ENCODE assay signal across 14 cellular contexts in the genomic region with DNA sequence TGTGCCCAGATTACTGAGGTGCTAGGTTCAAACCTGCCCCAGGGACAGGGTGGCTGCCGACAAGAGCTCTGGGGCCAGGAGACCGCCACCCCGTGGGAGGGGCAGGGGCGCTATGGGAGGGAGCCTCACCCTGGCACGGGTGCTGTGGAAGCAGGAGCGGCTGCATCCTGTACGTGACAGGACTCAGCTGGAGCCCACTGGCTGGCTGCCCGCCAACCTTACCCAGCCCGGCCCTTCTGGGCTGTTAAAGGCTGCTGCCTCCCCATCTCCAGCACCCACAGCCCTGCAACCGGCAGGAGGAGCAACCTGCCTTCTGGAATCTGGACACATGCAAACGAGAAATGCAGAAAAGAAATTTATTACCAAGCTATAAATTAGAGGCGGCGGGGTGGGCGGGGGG. TPM values are rescaled to one million over a fixed set of nuclear protein-coding genes. Genes with fewer than 3 reads are reported as not detected.
DNase-seq lines count a peak whose midpoint lies in the region; ATAC-seq and TF ChIP-seq lines count a peak whose summit lies in the region.
"Had no signal": no experiment of that assay in that cellular context is flagged by ENCODE, and none has a peak within 500 bp of the region (broad histone marks: within the 10 kb centered on the region; RNA-seq: fewer than 3 reads in every experiment).

No MANE protein-coding gene starts in this region.

- H2AFZ ChIP-seq in GM23248: no peak overlapping the region

- TF ChIP-seq EP300 in gastroesophageal sphincter (IDR thresholded peaks at IDR 0.05): no peak

- H3K79me2 ChIP-seq in GM23248 (ENCODE audit: insufficient read depth): peaks cover 53% of the 10 kb centered on the region

- no peak overlapping the region for H3K9ac ChIP-seq in GM23248

- DNase-seq in DMS153 (lab: John Stamatoyannopoulos, UW) (peak; percentile 35), DMS153 treated with DMSO at 0.1 percent for 48 hours (lab: John Stamatoyannopoulos, UW; ENCODE audit: unreplicated experiment) (no peak), NCI-H345 (lab: John Stamatoyannopoulos, UW) (peak; percentile 88), pulmonary artery endothelial cell (ENCODE audit: low read depth, low spot score) (peak; percentile 27), GM23248 (no peak), progenitor cell of endocrine pancreas (ENCODE audit: low spot score, unreplicated experiment) (no peak)
- no peak for DNase-seq in activated CD8-positive, alpha-beta memory T cell treated with anti-CD3 and anti-CD28 coated beads, Interleukin-2, amount 50 U/mL, for 4 hours
- DNase-seq: activated CD8-positive, alpha-beta T cell treated with anti-CD3 and anti-CD28 coated beads, Interleukin-2, amount 10 ng/mL, durations not matched to agents 7 days and 5 days; EL; head of caudate nucleus had no signal

- no peak overlapping the region for H3K4me3 ChIP-seq in gastroesophageal sphincter
- no peak overlapping the region for H3K4me3 ChIP-seq in GM23248

- no peaks in the 10 kb centered on the region for H3K9me3 ChIP-seq in gastroesophageal sphincter
- H3K9me3 ChIP-seq in GM23248 (ENCODE audit: low read depth): no peaks in the 10 kb centered on the region

- no peak overlapping the region for H3K27ac Mint-ChIP-seq in progenitor cell of endocrine pancreas
- H3K27ac Mint-ChIP-seq: activated CD8-positive, alpha-beta T cell treated with anti-CD3 and anti-CD28 coated beads, Interleukin-2, amount 10 ng/mL, durations not matched to agents 7 days and 5 days; activated naive CD8-positive, alpha-beta T cell; dendritic cell treated with granulocyte-macrophage colony-stimulating factor and Interleukin-4, amounts not matched to agents 40 ng/mL and 50 ng/mL, for 4 days had no signal

- TF ChIP-seq POLR2A in gastroesophageal sphincter (IDR thresholded peaks at IDR 0.05): no peak

- peaks cover 11% of the 10 kb centered on the region for H3F3A ChIP-seq in GM23248 (ENCODE audit: insufficient read depth)

- no peaks in the 10 kb centered on the region for H3K27me3 ChIP-seq in gastroesophageal sphincter
- no peaks in the 10 kb centered on the region for H3K27me3 ChIP-seq in GM23248 (replicated peaks; ENCODE audit: insufficient read depth)

- H3K4me2 ChIP-seq in GM23248 (ENCODE audit: unreplicated experiment): no peak overlapping the region

- peak; percentile 54 for ATAC-seq in gastroesophageal sphincter
- ATAC-seq: activated CD8-positive, alpha-beta T cell treated with anti-CD3 and anti-CD28 coated beads, Interleukin-2, amount 10 ng/mL, durations not matched to agents 7 days and 5 days had no signal

- H3K4me1 ChIP-seq in gastroesophageal sphincter (peaks cover 0 to 31% (median 4%) of the 10 kb centered on the region in 3 donors), GM23248 (ENCODE audit: insufficient read depth) (no peaks in the 10 kb centered on the region)

- no peaks in the 10 kb centered on the region; the same call in 1 of the 2 replicates for H4K20me1 ChIP-seq in GM23248 (ENCODE audit: insufficient read depth)

- H3K9me2 ChIP-seq in GM23248 (ENCODE audit: insufficient read depth): no peaks in the 10 kb centered on the region

- WGBS in gastroesophageal sphincter (ENCODE audit: low coverage in 1 of 2), 2 donors: 8 to 52% methylated on average over 4 to 6 of the region's 14 CpGs
- WGBS in GM23248 (ENCODE audit: low coverage in 1 of 2, low lambda C conversion rate in 2 of 2, missing lambda C conversion rate in 2 of 2), 2 experiments: 62 to 69% methylated on average over 14 of the region's 14 CpGs

- H3K4me1 Mint-ChIP-seq in progenitor cell of endocrine pancreas (ENCODE audit: low read depth): peaks cover 7% of the 10 kb centered on the region

- in situ Hi-C loops in GM23248 (cut with MboI): no loop called here

- peak overlapping the region in 3 of 4 donors; percentile 19 to 45 (median 23) for H3K27ac ChIP-seq in gastroesophageal sphincter
- no peak overlapping the region for H3K27ac ChIP-seq in GM23248

- peaks cover 10% of the 10 kb centered on the region for H3K36me3 Mint-ChIP-seq in progenitor cell of endocrine pancreas (ENCODE audit: insufficient read depth)
- H3K36me3 Mint-ChIP-seq: activated naive CD8-positive, alpha-beta T cell had no signal

- H3K4me3 Mint-ChIP-seq in progenitor cell of endocrine pancreas (ENCODE audit: low read depth): no peak overlapping the region
- H3K4me3 Mint-ChIP-seq: activated CD8-positive, alpha-beta T cell treated with anti-CD3 and anti-CD28 coated beads, Interleukin-2, amount 10 ng/mL, durations not matched to agents 7 days and 5 days; activated naive CD8-positive, alpha-beta T cell; dendritic cell treated with granulocyte-macrophage colony-stimulating factor and Interleukin-4, amounts not matched to agents 40 ng/mL and 50 ng/mL, for 4 days had no signal

- H3K36me3 ChIP-seq in gastroesophageal sphincter (peaks cover 0 to 65% of the 10 kb centered on the region in 2 donors), GM23248 (ENCODE audit: low read depth) (peaks cover 6% of the 10 kb centered on the region; the same call in 1 of the 2 replicates)

- H3K27me3 Mint-ChIP-seq in progenitor cell of endocrine pancreas: no peaks in the 10 kb centered on the region
- H3K27me3 Mint-ChIP-seq: activated naive CD8-positive, alpha-beta T cell; dendritic cell treated with granulocyte-macrophage colony-stimulating factor and Interleukin-4, amounts not matched to agents 40 ng/mL and 50 ng/mL, for 4 days had no signal

- no peak for TF ChIP-seq CTCF in gastroesophageal sphincter (IDR thresholded peaks at IDR 0.05)
- no peak for TF ChIP-seq CTCF in progenitor cell of endocrine pancreas (IDR thresholded peaks at IDR 0.05; ENCODE audit: unreplicated experiment)

- H3K9me3 Mint-ChIP-seq in progenitor cell of endocrine pancreas (ENCODE audit: low read depth): no peaks in the 10 kb centered on the region
- H3K9me3 Mint-ChIP-seq: dendritic cell treated with granulocyte-macrophage colony-stimulating factor and Interleukin-4, amounts not matched to agents 40 ng/mL and 50 ng/mL, for 4 days had no signal

RNA-seq across cellular contexts. Expression of gene PAM16, which starts 11.2 kb away (rescaled TPM):
- total RNA-seq in gastroesophageal sphincter: 10 to 100 TPM; 26.0 to 37.3 (median 34.7) TPM
- 20.5 and 26.4 TPM in 2 replicates for total RNA-seq in pulmonary artery endothelial cell
- total RNA-seq in GM23248 (2014; rRNA removed; shearing (Covaris generic)): 20.4 and 33.0 TPM in 2 replicates
- 74.5 and 78.9 TPM in 2 replicates for polyA plus RNA-seq in GM23248 (2016; fragmentation: Nextera tagmentation; extraction: Ambion mirVana)
- total RNA-seq in progenitor cell of endocrine pancreas: 33.5 and 36.7 TPM in 2 replicates

RNA-seq across cellular contexts. Expression of gene GLIS2, which starts 24.0 kb away (rescaled TPM):
- 10 to 100 TPM in 1 of 4 donors, 1 to 10 TPM in 3; 5.7 to 26.9 (median 7.9) TPM for total RNA-seq in gastroesophageal sphincter
- 1.1 and 1.6 TPM in 2 replicates for total RNA-seq in pulmonary artery endothelial cell
- total RNA-seq in GM23248 (2014; rRNA removed; shearing (Covaris generic)): 2.9 and 3.2 TPM in 2 replicates
- polyA plus RNA-seq in GM23248 (2016; fragmentation: Nextera tagmentation; extraction: Ambion mirVana): 6.8 and 7.3 TPM in 2 replicates
- total RNA-seq in progenitor cell of endocrine pancreas: 22.2 and 23.2 TPM in 2 replicates

RNA-seq across cellular contexts. Expression of gene VASN, which starts 31.7 kb away (rescaled TPM):
- total RNA-seq in gastroesophageal sphincter: 10 to 100 TPM in 3 of 4 donors, 1 to 10 TPM in 1; 6.8 to 35.8 (median 19.9) TPM
- total RNA-seq in pulmonary artery endothelial cell: 0.04 and 0.20 TPM in 2 replicates
- 223 and 234 TPM in 2 replicates for total RNA-seq in GM23248 (2014; rRNA removed; shearing (Covaris generic))
- polyA plus RNA-seq in GM23248 (2016; fragmentation: Nextera tagmentation; extraction: Ambion mirVana): 160 and 169 TPM in 2 replicates
- total RNA-seq in progenitor cell of endocrine pancreas: 3.8 and 4.0 TPM in 2 replicates
- total RNA-seq: activated CD8-positive, alpha-beta T cell treated with anti-CD3 and anti-CD28 coated beads, Interleukin-2, amount 10 ng/mL, durations not matched to agents 7 days and 5 days; T-helper 1 cell treated with Interleukin-12 subunit alpha and Interleukin-12 subunit beta and Interleukin-4 antibody, amounts not matched to agents 30 ng/mL and 1 ng/mL, for 36 hours had no signal

Comparison
In these comparisons a context has a peak if more than half of its experiments do, and no peak if none do; other contexts are left out.
1. DNase-seq: peak in DMS153 (single experiment), NCI-H345 (single experiment) and pulmonary artery endothelial cell (single experiment); none in DMS153 treated with DMSO at 0.1 percent for 48 hours (single experiment), activated CD8-positive, alpha-beta memory T cell treated with anti-CD3 and anti-CD28 coated beads, Interleukin-2, amount 50 U/mL, for 4 hours (single experiment), GM23248 (single experiment) and progenitor cell of endocrine pancreas (single experiment).